26 cellular contexts compared by ENCODE assay signal in the genomic region with DNA sequence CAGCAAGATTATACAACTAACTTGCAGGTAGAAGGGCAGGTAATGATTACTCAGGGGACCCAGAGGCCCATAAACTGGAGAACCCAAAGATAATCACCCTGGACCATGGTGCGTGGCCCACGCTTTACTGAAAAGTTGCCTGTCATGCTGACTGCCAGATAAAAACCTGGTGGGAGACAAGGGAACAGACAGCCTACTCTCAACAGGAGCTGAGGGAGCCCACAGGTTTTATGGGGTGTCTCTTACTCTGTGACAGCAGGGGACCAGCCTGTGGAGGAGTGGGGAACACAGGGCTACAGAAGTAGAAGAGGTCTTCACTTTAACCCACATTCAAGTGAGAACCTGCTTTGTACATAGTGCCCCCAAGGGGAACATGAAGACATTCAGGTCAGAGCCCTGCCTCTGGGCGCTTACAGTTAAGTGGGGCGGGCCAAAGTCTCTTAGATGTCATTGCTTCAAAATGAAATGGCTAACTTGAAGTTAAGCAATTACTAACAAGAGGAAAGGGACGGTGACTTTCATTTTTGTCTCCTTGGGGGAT.
"Had no signal": no experiment of that assay in that cellular context is flagged by ENCODE, and none has a peak within 500 bp of the region (broad histone marks: within the 10 kb centered on the region; RNA-seq: fewer than 3 reads in every experiment).

No MANE protein-coding gene starts in this region.

- H3K4me3 Mint-ChIP-seq: activated CD4-positive, alpha-beta T cell treated with anti-CD3 and anti-CD28 coated beads, Interleukin-2, amount 10 ng/mL, durations not matched to agents 7 days and 5 days; activated CD8-positive, alpha-beta T cell treated with anti-CD3 and anti-CD28 coated beads, Interleukin-2, amount 10 ng/mL, durations not matched to agents 7 days and 5 days; activated naive CD4-positive, alpha-beta T cell treated with anti-CD3 and anti-CD28 coated beads, Interleukin-2, amount 10 ng/mL, durations not matched to agents 7 days and 5 days; activated naive CD8-positive, alpha-beta T cell treated with anti-CD3 and anti-CD28 coated beads, Interleukin-2, amount 50 U/mL, for 24 hours; activated T-cell treated with anti-CD3 and anti-CD28 coated beads, Interleukin-2, amount 50 U/mL, for 4 hours; brain; immature natural killer cell; naive B cell; neural crest cell had no signal

- H3K4me1 Mint-ChIP-seq: activated naive CD4-positive, alpha-beta T cell treated with anti-CD3 and anti-CD28 coated beads, Interleukin-2, amount 10 ng/mL, durations not matched to agents 7 days and 5 days; activated naive CD8-positive, alpha-beta T cell treated with anti-CD3 and anti-CD28 coated beads, Interleukin-2, amount 50 U/mL, for 24 hours; brain; immature natural killer cell; naive B cell; neural crest cell had no signal

- H3K27ac ChIP-seq: gastrocnemius medialis, heart left ventricle, left ventricle myocardium inferior, tibial artery had no signal

- DNase-seq: activated CD4-positive, alpha-beta T cell treated with anti-CD3 and anti-CD28 coated beads, Interleukin-2, amount 10 ng/mL, durations not matched to agents 7 days and 5 days; activated CD8-positive, alpha-beta memory T cell treated with anti-CD3 and anti-CD28 coated beads, Interleukin-2, amount 50 U/mL, for 4 hours; activated CD8-positive, alpha-beta T cell treated with anti-CD3 and anti-CD28 coated beads, Interleukin-2, amount 10 ng/mL, durations not matched to agents 7 days and 5 days; activated effector memory CD4-positive, alpha-beta T cell treated with Interleukin-2 at 50 U/mL for 16 hours; activated naive CD4-positive, alpha-beta T cell treated with anti-CD3 and anti-CD28 coated beads, Interleukin-2, amount 10 ng/mL, durations not matched to agents 7 days and 5 days; activated naive CD8-positive, alpha-beta T cell treated with anti-CD3 and anti-CD28 coated beads, Interleukin-2, amount 50 U/mL, for 24 hours; activated T-cell treated with anti-CD3 and anti-CD28 coated beads, Interleukin-2, amount 50 U/mL, for 4 hours; anterior cingulate cortex; caudate nucleus; gastrocnemius medialis; heart left ventricle; immature natural killer cell; kidney glomerular epithelial cell; left ventricle myocardium inferior; naive B cell; stimulated activated CD4-positive, alpha-beta T cell treated with anti-CD3 and anti-CD28 coated beads, Interleukin-12 subunit alpha, Interleukin-12 subunit beta, amount 100 ng/mL, for 4 hours; stimulated activated CD4-positive, alpha-beta T cell treated with anti-CD3 and anti-CD28 coated beads, Interleukin-1b, Interleukin-23, amount 100 ng/mL, for 48 hours; stimulated activated CD8-positive, alpha-beta memory T cell treated with anti-CD3 and anti-CD28 coated beads, Interleukin-4, amount 100 ng/mL, for 48 hours; stimulated activated naive CD4-positive, alpha-beta T cell treated with Interleukin-2 at 50 U/mL for 16 hours; T-helper 9 cell; tibial artery had no signal

- H3K4me3 ChIP-seq: gastrocnemius medialis, heart left ventricle, left ventricle myocardium inferior, tibial artery had no signal

- H3K9me3 Mint-ChIP-seq: activated CD4-positive, alpha-beta T cell treated with anti-CD3 and anti-CD28 coated beads, Interleukin-2, amount 10 ng/mL, durations not matched to agents 7 days and 5 days; activated naive CD4-positive, alpha-beta T cell treated with anti-CD3 and anti-CD28 coated beads, Interleukin-2, amount 10 ng/mL, durations not matched to agents 7 days and 5 days; activated naive CD8-positive, alpha-beta T cell treated with anti-CD3 and anti-CD28 coated beads, Interleukin-2, amount 50 U/mL, for 24 hours; activated T-cell treated with anti-CD3 and anti-CD28 coated beads, Interleukin-2, amount 50 U/mL, for 4 hours; immature natural killer cell; naive B cell; neural crest cell had no signal

- H3K36me3 Mint-ChIP-seq: activated naive CD4-positive, alpha-beta T cell treated with anti-CD3 and anti-CD28 coated beads, Interleukin-2, amount 10 ng/mL, durations not matched to agents 7 days and 5 days; brain; immature natural killer cell; naive B cell had no signal

- H3K27ac Mint-ChIP-seq: activated CD4-positive, alpha-beta T cell treated with anti-CD3 and anti-CD28 coated beads, Interleukin-2, amount 10 ng/mL, durations not matched to agents 7 days and 5 days; activated CD8-positive, alpha-beta T cell treated with anti-CD3 and anti-CD28 coated beads, Interleukin-2, amount 10 ng/mL, durations not matched to agents 7 days and 5 days; activated naive CD4-positive, alpha-beta T cell treated with anti-CD3 and anti-CD28 coated beads, Interleukin-2, amount 10 ng/mL, durations not matched to agents 7 days and 5 days; activated naive CD8-positive, alpha-beta T cell treated with anti-CD3 and anti-CD28 coated beads, Interleukin-2, amount 50 U/mL, for 24 hours; brain; immature natural killer cell; progenitor cell of endocrine pancreas had no signal

- ATAC-seq: activated CD4-positive, CD25-positive, alpha-beta regulatory T cell treated with anti-CD3 and anti-CD28 coated beads, Interleukin-2, amount 50 U/mL, for 24 hours; activated CD8-positive, alpha-beta T cell treated with anti-CD3 and anti-CD28 coated beads, Interleukin-2, amount 10 ng/mL, durations not matched to agents 7 days and 5 days; activated naive CD8-positive, alpha-beta T cell treated with anti-CD3 and anti-CD28 coated beads, Interleukin-2, amount 50 U/mL, for 24 hours; activated T-cell treated with anti-CD3 and anti-CD28 coated beads, Interleukin-2, amount 50 U/mL, for 4 hours; gastrocnemius medialis; heart left ventricle had no signal

- H3K9me3 ChIP-seq: gastrocnemius medialis, heart left ventricle, left ventricle myocardium inferior, tibial artery had no signal

- H3K27me3 ChIP-seq: gastrocnemius medialis, heart left ventricle, tibial artery had no signal

- H3K4me1 ChIP-seq: gastrocnemius medialis, left ventricle myocardium inferior, tibial artery had no signal

- FAIRE-seq: urothelium cell line had no signal

- H3K36me3 ChIP-seq: gastrocnemius medialis, heart left ventricle, left ventricle myocardium inferior, tibial artery had no signal

- H3K27me3 Mint-ChIP-seq: activated naive CD4-positive, alpha-beta T cell treated with anti-CD3 and anti-CD28 coated beads, Interleukin-2, amount 10 ng/mL, durations not matched to agents 7 days and 5 days; activated naive CD8-positive, alpha-beta T cell treated with anti-CD3 and anti-CD28 coated beads, Interleukin-2, amount 50 U/mL, for 24 hours; naive B cell; progenitor cell of endocrine pancreas had no signal
